In genomic region chr10:77240959-77241358, GRCh38 we compare ENCODE assay signal across 18 cellular contexts.
"Had no signal": no experiment of that assay in that cellular context is flagged by ENCODE, and none has a peak within 500 bp of the region (broad histone marks: within the 10 kb centered on the region; RNA-seq: fewer than 3 reads in every experiment).

No MANE protein-coding gene starts in this region.

- DNase-seq: activated CD4-positive, alpha-beta T cell treated with anti-CD3 and anti-CD28 coated beads for 36 hours; activated CD4-positive, alpha-beta T cell treated with anti-CD3 and anti-CD28 coated beads, Interleukin-2, amount 50 U/mL, for 48 hours; activated T-cell treated with anti-CD3 and anti-CD28 coated beads for 4 hours; amniotic stem cell; foreskin melanocyte; heart left ventricle; immature natural killer cell; nephron progenitor cell; nucleus accumbens; posterior cingulate gyrus; stimulated activated naive CD8-positive, alpha-beta T cell treated with anti-CD3 and anti-CD28 coated beads, Interleukin-15, Interleukin-2, amounts not matched to agents 100 U/mL and 50 U/mL, for 24 hours; upper lobe of left lung had no signal

- H3K4me3 ChIP-seq: cardiac muscle cell, heart left ventricle, right atrium auricular region, upper lobe of left lung had no signal

- H3K9me3 Mint-ChIP-seq: immature natural killer cell, memory B cell, nephron progenitor cell had no signal

- H3K4me3 Mint-ChIP-seq: activated CD4-positive, alpha-beta T cell treated with anti-CD3 and anti-CD28 coated beads for 36 hours; activated naive CD8-positive, alpha-beta T cell; immature natural killer cell; memory B cell; nephron progenitor cell; WTC11 had no signal

- H3K36me3 ChIP-seq: cardiac muscle cell, heart left ventricle, right atrium auricular region, upper lobe of left lung had no signal

- H3K4me1 Mint-ChIP-seq: activated CD4-positive, alpha-beta T cell treated with anti-CD3 and anti-CD28 coated beads for 36 hours; WTC11 had no signal

- ATAC-seq: activated CD4-positive, alpha-beta T cell treated with anti-CD3 and anti-CD28 coated beads for 36 hours; heart left ventricle; stimulated activated naive CD8-positive, alpha-beta T cell treated with anti-CD3 and anti-CD28 coated beads, Interleukin-15, Interleukin-2, amounts not matched to agents 100 U/mL and 50 U/mL, for 24 hours; WTC11 had no signal

- H3K27ac Mint-ChIP-seq: activated CD4-positive, alpha-beta T cell treated with anti-CD3 and anti-CD28 coated beads for 36 hours; activated naive CD8-positive, alpha-beta T cell; immature natural killer cell; memory B cell; nephron progenitor cell; WTC11 had no signal

- H3K27ac ChIP-seq: cardiac muscle cell, epithelial cell of prostate, upper lobe of left lung had no signal

- H3K9me3 ChIP-seq: heart left ventricle, right atrium auricular region, upper lobe of left lung had no signal

- H3K27me3 Mint-ChIP-seq: activated CD4-positive, alpha-beta T cell treated with anti-CD3 and anti-CD28 coated beads for 36 hours; activated naive CD8-positive, alpha-beta T cell; memory B cell had no signal

- H3K27me3 ChIP-seq: cardiac muscle cell, heart left ventricle, upper lobe of left lung had no signal

- H3K36me3 Mint-ChIP-seq: activated naive CD8-positive, alpha-beta T cell; immature natural killer cell; memory B cell; WTC11 had no signal
